Comparison of ENCODE assay signal across 10 cellular contexts in the genomic region with DNA sequence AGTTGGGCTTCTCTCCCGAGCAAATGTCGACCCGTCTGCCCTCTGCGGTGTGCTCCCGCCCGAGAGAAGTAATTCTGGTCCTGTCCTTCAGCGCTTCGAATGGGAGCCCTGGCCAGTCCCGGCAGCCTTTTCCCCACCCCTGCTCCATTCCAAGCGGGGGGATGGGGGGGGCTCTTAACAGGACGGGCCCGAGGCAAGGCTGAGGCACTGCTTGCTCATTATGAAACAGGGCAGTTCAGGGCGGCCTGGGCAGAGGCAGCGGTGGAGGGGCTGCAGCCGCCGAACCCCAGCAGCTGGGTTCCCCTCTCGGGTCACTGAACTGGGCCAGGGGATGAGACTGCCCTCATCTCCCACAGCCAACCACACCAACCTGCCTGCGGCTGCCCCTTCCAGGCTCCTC. TPM values are rescaled to one million over a fixed set of nuclear protein-coding genes. Genes with fewer than 3 reads are reported as not detected.
DNase-seq lines count a peak whose midpoint lies in the region; ATAC-seq and TF ChIP-seq lines count a peak whose summit lies in the region.
"Had no signal": no experiment of that assay in that cellular context is flagged by ENCODE, and none has a peak within 500 bp of the region (broad histone marks: within the 10 kb centered on the region; RNA-seq: fewer than 3 reads in every experiment).

No MANE protein-coding gene starts in this region.

- peak overlapping the region; percentile 94 for H3K27ac Mint-ChIP-seq in glutamatergic neuron (ENCODE audit: unreplicated experiment)
- H3K27ac Mint-ChIP-seq in nephron = peak overlapping the region; percentile 93 to 98 (median 95)
- H3K27ac Mint-ChIP-seq: T-cell had no signal

- POLR2A ChIA-PET in AG04450 (lab: Yijun Ruan, JAX) = no interaction called here

- peak; percentile 10 for DNase-seq in AG04450 (ENCODE audit: low read depth, low spot score)
- peak; percentile 48 for DNase-seq in glutamatergic neuron
- no peak for DNase-seq in COR-L47 (lab: John Stamatoyannopoulos, UW)
- no peak for DNase-seq in T1000 (lab: John Stamatoyannopoulos, UW)
- DNase-seq: activated naive CD4-positive, alpha-beta T cell treated with anti-CD3 and anti-CD28 coated beads, Interleukin-2, amount 50 U/mL, for 16 hours; T-cell had no signal

- H3K4me3 ChIP-seq in AG04450 (ENCODE audit: low read depth, low read length) = no peak overlapping the region

- CTCF ChIA-PET in AG04450 (lab: Charles Lee) = interaction anchor here (1.0 kb wide), 1 partner anchor 61 kb away, joined by 3 read pairs; no protein-coding TSS in a partner anchor

- peaks cover 3% of the 10 kb centered on the region for H3K27me3 Mint-ChIP-seq in glutamatergic neuron (ENCODE audit: unreplicated experiment)
- H3K27me3 Mint-ChIP-seq in nephron (ENCODE audit: low read depth) = peaks cover 7% of the 10 kb centered on the region
- H3K27me3 Mint-ChIP-seq: T-cell had no signal

- peaks cover 24% of the 10 kb centered on the region for H3K4me1 Mint-ChIP-seq in glutamatergic neuron (ENCODE audit: low read depth, unreplicated experiment)
- H3K4me1 Mint-ChIP-seq in nephron = peaks cover 39% of the 10 kb centered on the region

- no peaks in the 10 kb centered on the region for H3K27me3 ChIP-seq in AG04450 (ENCODE audit: control insufficient read depth, insufficient read depth, low read length)

- H3K9me3 Mint-ChIP-seq in glutamatergic neuron (ENCODE audit: unreplicated experiment) = peaks cover 10% of the 10 kb centered on the region
- no peaks in the 10 kb centered on the region for H3K9me3 Mint-ChIP-seq in nephron
- H3K9me3 Mint-ChIP-seq: T-cell had no signal

- H3K4me3 Mint-ChIP-seq in glutamatergic neuron (ENCODE audit: unreplicated experiment) = no peak overlapping the region
- peak overlapping the region; percentile 11 to 64 (median 54) for H3K4me3 Mint-ChIP-seq in nephron
- H3K4me3 Mint-ChIP-seq: T-cell had no signal

- H3K9me3 ChIP-seq in AG04450 (ENCODE audit: control insufficient read depth, insufficient read depth, low read length) = no peaks in the 10 kb centered on the region

- TF ChIP-seq CTCF in AG04450 (IDR thresholded peaks at IDR 0.05; ENCODE audit: low read depth, low read length) (no peak), glutamatergic neuron (IDR thresholded peaks at IDR 0.05; ENCODE audit: partially characterized antibody, unreplicated experiment) (no peak), nephron (IDR thresholded peaks at IDR 0.05; ENCODE audit: unreplicated experiment in 3 of 3) (no peak)

- ATAC-seq in SK-N-SH treated with all-trans-retinoic acid at 6 μM for 48 hours (peak; percentile 22), HG03378 (IDR thresholded peaks at IDR 0.05; ENCODE audit: unreplicated experiment) (no peak), HG03469 (IDR thresholded peaks at IDR 0.05; ENCODE audit: unreplicated experiment) (no peak)
- ATAC-seq: T-cell had no signal

- H3K27ac ChIP-seq in AG04450 (ENCODE audit: low read depth, low read length) = peak overlapping the region; percentile 31

- H3K36me3 Mint-ChIP-seq in glutamatergic neuron (ENCODE audit: unreplicated experiment) (peaks cover 4% of the 10 kb centered on the region), nephron (ENCODE audit: low read depth) (no peaks in the 10 kb centered on the region)
- H3K36me3 Mint-ChIP-seq: T-cell had no signal

TF ChIP-seq in SK-N-SH treated with all-trans-retinoic acid at 6 μM for 48 hours, 23 proteins besides CTCF, POLR2A, EP300 and RAD21 (continues in another document):
- TF ChIP-seq, protein P1, sequence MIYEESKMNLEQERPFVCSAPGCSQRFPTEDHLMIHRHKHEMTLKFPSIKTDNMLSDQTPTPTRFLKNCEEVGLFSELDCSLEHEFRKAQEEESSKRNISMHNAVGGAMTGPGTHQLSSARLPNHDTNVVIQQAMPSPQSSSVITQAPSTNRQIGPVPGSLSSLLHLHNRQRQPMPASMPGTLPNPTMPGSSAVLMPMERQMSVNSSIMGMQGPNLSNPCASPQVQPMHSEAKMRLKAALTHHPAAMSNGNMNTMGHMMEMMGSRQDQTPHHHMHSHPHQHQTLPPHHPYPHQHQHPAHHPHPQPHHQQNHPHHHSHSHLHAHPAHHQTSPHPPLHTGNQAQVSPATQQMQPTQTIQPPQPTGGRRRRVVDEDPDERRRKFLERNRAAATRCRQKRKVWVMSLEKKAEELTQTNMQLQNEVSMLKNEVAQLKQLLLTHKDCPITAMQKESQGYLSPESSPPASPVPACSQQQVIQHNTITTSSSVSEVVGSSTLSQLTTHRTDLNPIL (CRISPR knock-in tag; IDR thresholded peaks at IDR 0.05; ENCODE audit: low read depth) = no peak
- TF ChIP-seq GLIS3 (CRISPR knock-in tag; IDR thresholded peaks at IDR 0.05) (no peak), ZFP30 (CRISPR knock-in tag; IDR thresholded peaks at IDR 0.05) (no peak), ZNF565 (CRISPR knock-in tag; conservative IDR thresholded peaks at IDR 0.05; ENCODE audit: low read depth) (no peak), CSDC2 (CRISPR knock-in tag; IDR thresholded peaks at IDR 0.05) (no peak), BACH2 (CRISPR knock-in tag; IDR thresholded peaks at IDR 0.05; ENCODE audit: borderline replicate concordance) (no peak), ISL1 (CRISPR knock-in tag; IDR thresholded peaks at IDR 0.05) (no peak), RARB (CRISPR knock-in tag; IDR thresholded peaks at IDR 0.05) (no peak), TCF4 (CRISPR knock-in tag; IDR thresholded peaks at IDR 0.05; ENCODE audit: borderline replicate concordance) (no peak), ZFP3 (CRISPR knock-in tag; IDR thresholded peaks at IDR 0.05) (no peak), ZNF70 (CRISPR knock-in tag; IDR thresholded peaks at IDR 0.05) (no peak), TOX (CRISPR knock-in tag; IDR thresholded peaks at IDR 0.05; ENCODE audit: borderline replicate concordance) (no peak), PPARA (CRISPR knock-in tag; IDR thresholded peaks at IDR 0.05; ENCODE audit: borderline replicate concordance) (no peak), ZC3H10 (CRISPR knock-in tag; IDR thresholded peaks at IDR 0.05) (no peak)
- TF ChIP-seq, protein P2, sequence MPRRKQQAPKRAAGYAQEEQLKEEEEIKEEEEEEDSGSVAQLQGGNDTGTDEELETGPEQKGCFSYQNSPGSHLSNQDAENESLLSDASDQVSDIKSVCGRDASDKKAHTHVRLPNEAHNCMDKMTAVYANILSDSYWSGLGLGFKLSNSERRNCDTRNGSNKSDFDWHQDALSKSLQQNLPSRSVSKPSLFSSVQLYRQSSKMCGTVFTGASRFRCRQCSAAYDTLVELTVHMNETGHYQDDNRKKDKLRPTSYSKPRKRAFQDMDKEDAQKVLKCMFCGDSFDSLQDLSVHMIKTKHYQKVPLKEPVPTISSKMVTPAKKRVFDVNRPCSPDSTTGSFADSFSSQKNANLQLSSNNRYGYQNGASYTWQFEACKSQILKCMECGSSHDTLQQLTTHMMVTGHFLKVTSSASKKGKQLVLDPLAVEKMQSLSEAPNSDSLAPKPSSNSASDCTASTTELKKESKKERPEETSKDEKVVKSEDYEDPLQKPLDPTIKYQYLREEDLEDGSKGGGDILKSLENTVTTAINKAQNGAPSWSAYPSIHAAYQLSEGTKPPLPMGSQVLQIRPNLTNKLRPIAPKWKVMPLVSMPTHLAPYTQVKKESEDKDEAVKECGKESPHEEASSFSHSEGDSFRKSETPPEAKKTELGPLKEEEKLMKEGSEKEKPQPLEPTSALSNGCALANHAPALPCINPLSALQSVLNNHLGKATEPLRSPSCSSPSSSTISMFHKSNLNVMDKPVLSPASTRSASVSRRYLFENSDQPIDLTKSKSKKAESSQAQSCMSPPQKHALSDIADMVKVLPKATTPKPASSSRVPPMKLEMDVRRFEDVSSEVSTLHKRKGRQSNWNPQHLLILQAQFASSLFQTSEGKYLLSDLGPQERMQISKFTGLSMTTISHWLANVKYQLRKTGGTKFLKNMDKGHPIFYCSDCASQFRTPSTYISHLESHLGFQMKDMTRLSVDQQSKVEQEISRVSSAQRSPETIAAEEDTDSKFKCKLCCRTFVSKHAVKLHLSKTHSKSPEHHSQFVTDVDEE (CRISPR knock-in tag; IDR thresholded peaks at IDR 0.05) = no peak
- TF ChIP-seq, protein P3, sequence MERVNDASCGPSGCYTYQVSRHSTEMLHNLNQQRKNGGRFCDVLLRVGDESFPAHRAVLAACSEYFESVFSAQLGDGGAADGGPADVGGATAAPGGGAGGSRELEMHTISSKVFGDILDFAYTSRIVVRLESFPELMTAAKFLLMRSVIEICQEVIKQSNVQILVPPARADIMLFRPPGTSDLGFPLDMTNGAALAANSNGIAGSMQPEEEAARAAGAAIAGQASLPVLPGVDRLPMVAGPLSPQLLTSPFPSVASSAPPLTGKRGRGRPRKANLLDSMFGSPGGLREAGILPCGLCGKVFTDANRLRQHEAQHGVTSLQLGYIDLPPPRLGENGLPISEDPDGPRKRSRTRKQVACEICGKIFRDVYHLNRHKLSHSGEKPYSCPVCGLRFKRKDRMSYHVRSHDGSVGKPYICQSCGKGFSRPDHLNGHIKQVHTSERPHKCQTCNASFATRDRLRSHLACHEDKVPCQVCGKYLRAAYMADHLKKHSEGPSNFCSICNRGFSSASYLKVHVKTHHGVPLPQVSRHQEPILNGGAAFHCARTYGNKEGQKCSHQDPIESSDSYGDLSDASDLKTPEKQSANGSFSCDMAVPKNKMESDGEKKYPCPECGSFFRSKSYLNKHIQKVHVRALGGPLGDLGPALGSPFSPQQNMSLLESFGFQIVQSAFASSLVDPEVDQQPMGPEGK (CRISPR knock-in tag; IDR thresholded peaks at IDR 0.05; ENCODE audit: borderline replicate concordance) = no peak
- TF ChIP-seq, protein P4, sequence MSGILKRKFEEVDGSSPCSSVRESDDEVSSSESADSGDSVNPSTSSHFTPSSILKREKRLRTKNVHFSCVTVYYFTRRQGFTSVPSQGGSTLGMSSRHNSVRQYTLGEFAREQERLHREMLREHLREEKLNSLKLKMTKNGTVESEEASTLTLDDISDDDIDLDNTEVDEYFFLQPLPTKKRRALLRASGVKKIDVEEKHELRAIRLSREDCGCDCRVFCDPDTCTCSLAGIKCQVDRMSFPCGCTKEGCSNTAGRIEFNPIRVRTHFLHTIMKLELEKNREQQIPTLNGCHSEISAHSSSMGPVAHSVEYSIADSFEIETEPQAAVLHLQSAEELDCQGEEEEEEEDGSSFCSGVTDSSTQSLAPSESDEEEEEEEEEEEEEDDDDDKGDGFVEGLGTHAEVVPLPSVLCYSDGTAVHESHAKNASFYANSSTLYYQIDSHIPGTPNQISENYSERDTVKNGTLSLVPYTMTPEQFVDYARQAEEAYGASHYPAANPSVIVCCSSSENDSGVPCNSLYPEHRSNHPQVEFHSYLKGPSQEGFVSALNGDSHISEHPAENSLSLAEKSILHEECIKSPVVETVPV (CRISPR knock-in tag; IDR thresholded peaks at IDR 0.05) = no peak

RNA-seq across cellular contexts. Expression of a gene that starts 9.2 kb away (rescaled TPM):
- 5.4 and 6.3 TPM in 2 replicates for polyA plus RNA-seq in AG04450 (2011; rRNA removed)
- polyA minus RNA-seq in AG04450 (2011; rRNA and poly(A)+ RNA removed) = 10.5 and 13.8 TPM in 2 replicates
- total RNA-seq in glutamatergic neuron (ENCODE audit: unreplicated experiment) = 18.1 TPM

RNA-seq across cellular contexts. Expression of a gene that starts 15.8 kb away (rescaled TPM):
- polyA plus RNA-seq in AG04450 (2011; rRNA removed) = 41.3 and 48.2 TPM in 2 replicates
- polyA minus RNA-seq in AG04450 (2011; rRNA and poly(A)+ RNA removed) = 76.1 and 113 TPM in 2 replicates
- total RNA-seq in glutamatergic neuron (ENCODE audit: unreplicated experiment) = 47.4 TPM

RNA-seq across cellular contexts. Expression of a gene that starts 27.4 kb away (rescaled TPM):
- 19.5 and 22.5 TPM in 2 replicates for polyA plus RNA-seq in AG04450 (2011; rRNA removed)
- 32.1 and 40.8 TPM in 2 replicates for polyA minus RNA-seq in AG04450 (2011; rRNA and poly(A)+ RNA removed)
- 27.1 TPM for total RNA-seq in glutamatergic neuron (ENCODE audit: unreplicated experiment)

Comparison
In these comparisons a context has a peak if more than half of its experiments do, and no peak if none do; other contexts are left out.
1. DNase-seq: peak in AG04450 (single experiment) and glutamatergic neuron (single experiment); none in COR-L47 (single experiment) and T1000 (single experiment).